ENCODE assay signal across 10 cellular contexts in genomic region chr11:12863605-12864121, GRCh38.
DNase-seq lines count a peak whose midpoint lies in the region; ATAC-seq and TF ChIP-seq lines count a peak whose summit lies in the region.
"Had no signal": no experiment of that assay in that cellular context is flagged by ENCODE, and none has a peak within 500 bp of the region (broad histone marks: within the 10 kb centered on the region; RNA-seq: fewer than 3 reads in every experiment).

No MANE protein-coding gene starts in this region.

- H3K4me1 ChIP-seq in esophagus muscularis mucosa (peaks cover 8 to 49% (median 42%) of the 10 kb centered on the region in 4 donors), muscle layer of duodenum (ENCODE audit: control insufficient read depth in 1 of 2, insufficient read depth in 2 of 2, low read length in 2 of 2) (peaks cover 0 to 27% of the 10 kb centered on the region in 2 donors), suprapubic skin (peaks cover 11% of the 10 kb centered on the region)

- no peak for TF ChIP-seq CTCF in esophagus muscularis mucosa (IDR thresholded peaks at IDR 0.05)
- TF ChIP-seq CTCF in suprapubic skin (IDR thresholded peaks at IDR 0.05), result no peak

- TF ChIP-seq POLR2A in esophagus muscularis mucosa (IDR thresholded peaks at IDR 0.05; ENCODE audit: low read depth) (no peak), suprapubic skin (IDR thresholded peaks at IDR 0.05) (no peak)

- H3K27me3 ChIP-seq in esophagus muscularis mucosa, result no peaks in the 10 kb centered on the region
- no peaks in the 10 kb centered on the region for H3K27me3 ChIP-seq in muscle layer of duodenum (ENCODE audit: low read depth, low read length)
- H3K27me3 ChIP-seq in suprapubic skin, result no peaks in the 10 kb centered on the region

- DNase-seq in DMS 273 (lab: John Stamatoyannopoulos, UW; ENCODE audit: unreplicated experiment) (peak; percentile 27), DMS 273 treated with DMSO at 0.1 percent for 48 hours (lab: John Stamatoyannopoulos, UW) (no peak), esophagus muscularis mucosa (ENCODE audit: extremely low spot score) (no peak), suprapubic skin (ENCODE audit: low spot score in 2 of 2) (no peak), KG1 (lab: John Stamatoyannopoulos, UW) (no peak)

- WGBS in esophagus muscularis mucosa, result 75% methylated on average over 9 of the region's 9 CpGs
- WGBS in suprapubic skin, result 73% methylated on average over 9 of the region's 9 CpGs

- intact Hi-C loops in esophagus muscularis mucosa (cut with DNase I), result no loop called here

- TF ChIP-seq EP300 in esophagus muscularis mucosa (IDR thresholded peaks at IDR 0.05) (no peak), suprapubic skin (IDR thresholded peaks at IDR 0.05) (no peak)

- H3K9me3 ChIP-seq in esophagus muscularis mucosa (no peaks in the 10 kb centered on the region), muscle layer of duodenum (ENCODE audit: control insufficient read depth in 1 of 2, low read length in 2 of 2) (no peaks in the 10 kb centered on the region), suprapubic skin (no peaks in the 10 kb centered on the region)

- peak overlapping the region; percentile 25 to 59 (median 40) for H3K27ac ChIP-seq in esophagus muscularis mucosa (replicated peaks in 1 of 4)
- H3K27ac ChIP-seq in muscle layer of duodenum (ENCODE audit: low read length), result peak overlapping the region; percentile 70
- peak overlapping the region; percentile 11 for H3K27ac ChIP-seq in suprapubic skin
- H3K27ac ChIP-seq: 22Rv1 had no signal

- ATAC-seq in HG02981 (IDR thresholded peaks at IDR 0.05; ENCODE audit: unreplicated experiment), result no peak
- ATAC-seq in GM19452 (IDR thresholded peaks at IDR 0.05; ENCODE audit: unreplicated experiment), result no peak

- H3K4me3 ChIP-seq in esophagus muscularis mucosa (peak overlapping the region in 1 of 4 donors; percentile 2), muscle layer of duodenum (ENCODE audit: low read depth in 1 of 2, low read length in 2 of 2) (no peak overlapping the region), suprapubic skin (no peak overlapping the region)
- H3K4me3 ChIP-seq: skin epidermis had no signal

- H3K36me3 ChIP-seq in esophagus muscularis mucosa, result no peaks in the 10 kb centered on the region
- H3K36me3 ChIP-seq in muscle layer of duodenum (ENCODE audit: control insufficient read depth in 1 of 2, insufficient read depth in 2 of 2, low read length in 2 of 2), result no peaks in the 10 kb centered on the region
- no peaks in the 10 kb centered on the region for H3K36me3 ChIP-seq in suprapubic skin

Comparison
In these comparisons a context has a peak if more than half of its experiments do, and no peak if none do; other contexts are left out.
1. H3K27ac ChIP-seq: peak in every context shown above with its lines; median percentile 70 in muscle layer of duodenum; 40 in esophagus muscularis mucosa; 11 in suprapubic skin.